Comparison of ENCODE assay signal across 18 cellular contexts in the genomic region with DNA sequence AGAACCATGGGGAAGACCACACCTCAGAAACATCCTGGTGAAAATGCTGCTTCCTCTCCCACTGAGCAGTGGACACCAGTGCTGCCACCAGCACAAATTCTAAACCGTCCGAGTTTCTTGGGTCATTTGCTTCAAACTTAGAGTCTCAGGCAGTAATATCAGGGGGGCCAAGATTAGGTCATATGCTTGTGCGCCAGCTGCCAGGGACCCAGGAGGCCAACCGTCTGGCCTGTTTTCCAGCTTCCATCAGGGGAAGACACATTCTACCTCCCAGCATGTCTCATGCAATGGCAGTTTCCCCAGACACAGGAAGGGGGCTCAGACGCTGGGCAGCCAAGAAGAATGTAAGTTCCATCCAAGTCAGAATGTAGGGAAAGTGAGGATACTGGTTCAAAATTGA. TPM values are rescaled to one million over a fixed set of nuclear protein-coding genes. Genes with fewer than 3 reads are reported as not detected.
DNase-seq lines count a peak whose midpoint lies in the region; ATAC-seq and TF ChIP-seq lines count a peak whose summit lies in the region.
"Had no signal": no experiment of that assay in that cellular context is flagged by ENCODE, and none has a peak within 500 bp of the region (broad histone marks: within the 10 kb centered on the region; RNA-seq: fewer than 3 reads in every experiment).

No MANE protein-coding gene starts in this region.

- H3K9ac ChIP-seq in subcutaneous abdominal adipose tissue (ENCODE audit: low read length in 5 of 5): no peak overlapping the region

- intact Hi-C loops in activated CD8-positive, alpha-beta T cell treated with anti-CD3 and anti-CD28 coated beads for 36 hours (cut with micrococcal nuclease): no loop called here
- intact Hi-C loops in activated T-helper 2 cell treated with anti-CD3 and anti-CD28 coated beads, Interferon-gamma antibody, Interleukin-2, Interleukin-4, amounts not matched to agents 10 μg/mL and 5 μg/mL and 100 μg/mL, durations not matched to agents 14 hours and 24 hours and 36 hours (cut with micrococcal nuclease): no loop called here
- intact Hi-C loops in left ventricle myocardium inferior (cut with micrococcal nuclease): no loop called here

- no peak for DNase-seq in activated CD8-positive, alpha-beta T cell treated with anti-CD3 and anti-CD28 coated beads for 36 hours
- DNase-seq in activated CD8-positive, alpha-beta T cell treated with anti-CD3 and anti-CD28 coated beads, Interleukin-2, amount 10 ng/mL, durations not matched to agents 7 days and 5 days: no peak
- no peak for DNase-seq in activated T-helper 2 cell treated with anti-CD3 and anti-CD28 coated beads, Interferon-gamma antibody, Interleukin-2, Interleukin-4, amounts not matched to agents 10 μg/mL and 5 μg/mL and 100 μg/mL, durations not matched to agents 14 hours and 24 hours and 36 hours (ENCODE audit: low spot score)
- DNase-seq in left ventricle myocardium inferior (no peak), midbrain (lab: John Stamatoyannopoulos, UW) (no peak)
- no peak for DNase-seq in activated naive CD4-positive, alpha-beta T cell treated with Interleukin-2 at 50 U/mL for 16 hours
- DNase-seq: CD4-positive, CD25-positive, alpha-beta regulatory T cell; COR-L47; DMS53; GOT3; NCI-H1105; NCI-H2081; NCI-H446 treated with DMSO at 0.1 percent for 48 hours; NCI-H69; SHP77 had no signal

- ATAC-seq in activated CD8-positive, alpha-beta T cell treated with anti-CD3 and anti-CD28 coated beads for 36 hours: no peak
- no peak for ATAC-seq in activated CD8-positive, alpha-beta T cell treated with anti-CD3 and anti-CD28 coated beads, Interleukin-2, amount 10 ng/mL, durations not matched to agents 7 days and 5 days
- no peak for ATAC-seq in HG03439 (IDR thresholded peaks at IDR 0.05; ENCODE audit: unreplicated experiment)

- H3K9me3 ChIP-seq in left ventricle myocardium inferior (replicated peaks): no peaks in the 10 kb centered on the region
- no peaks in the 10 kb centered on the region for H3K9me3 ChIP-seq in subcutaneous abdominal adipose tissue (ENCODE audit: control insufficient read depth in 5 of 5, low read length in 5 of 5)

- H3K4me1 ChIP-seq in left ventricle myocardium inferior: peaks cover 44% of the 10 kb centered on the region
- peaks cover 2 to 51% (median 19%) of the 10 kb centered on the region in 5 donors for H3K4me1 ChIP-seq in subcutaneous abdominal adipose tissue (ENCODE audit: control insufficient read depth in 5 of 5, insufficient read depth in 5 of 5, low read length in 5 of 5)

- CTCF ChIA-PET in activated CD8-positive, alpha-beta T cell treated with anti-CD3 and anti-CD28 coated beads for 36 hours (lab: Charles Lee): interaction anchor here (4.3 kb wide), 1 partner anchor 9 kb away, joined by 31 read pairs; no protein-coding TSS in a partner anchor
- CTCF ChIA-PET in activated CD8-positive, alpha-beta T cell treated with anti-CD3 and anti-CD28 coated beads, Interleukin-2, amount 10 ng/mL, durations not matched to agents 7 days and 5 days (lab: Charles Lee): interaction anchor here (0.9 to 4.6 kb wide), 3 partner anchors 9 to 143 kb away, joined by 3 to 29 read pairs (median 6); no protein-coding TSS in a partner anchor

- H3K27ac ChIP-seq in left ventricle myocardium inferior (replicated peaks): peak overlapping the region; percentile 51
- peak overlapping the region; percentile 59 for H3K27ac ChIP-seq in subcutaneous abdominal adipose tissue (ENCODE audit: low read depth, low read length)

- H3K9me3 Mint-ChIP-seq in activated CD8-positive, alpha-beta T cell treated with anti-CD3 and anti-CD28 coated beads for 36 hours: no peaks in the 10 kb centered on the region
- no peaks in the 10 kb centered on the region for H3K9me3 Mint-ChIP-seq in activated CD8-positive, alpha-beta T cell treated with anti-CD3 and anti-CD28 coated beads, Interleukin-2, amount 10 ng/mL, durations not matched to agents 7 days and 5 days (ENCODE audit: insufficient read depth)
- no peaks in the 10 kb centered on the region for H3K9me3 Mint-ChIP-seq in activated T-helper 2 cell treated with anti-CD3 and anti-CD28 coated beads, Interferon-gamma antibody, Interleukin-2, Interleukin-4, amounts not matched to agents 10 μg/mL and 5 μg/mL and 100 μg/mL, durations not matched to agents 14 hours and 24 hours and 36 hours

- no peaks in the 10 kb centered on the region for H3K36me3 Mint-ChIP-seq in activated CD8-positive, alpha-beta T cell treated with anti-CD3 and anti-CD28 coated beads for 36 hours (ENCODE audit: low read depth)
- no peaks in the 10 kb centered on the region for H3K36me3 Mint-ChIP-seq in activated CD8-positive, alpha-beta T cell treated with anti-CD3 and anti-CD28 coated beads, Interleukin-2, amount 10 ng/mL, durations not matched to agents 7 days and 5 days (ENCODE audit: low read depth)
- H3K36me3 Mint-ChIP-seq in activated T-helper 2 cell treated with anti-CD3 and anti-CD28 coated beads, Interferon-gamma antibody, Interleukin-2, Interleukin-4, amounts not matched to agents 10 μg/mL and 5 μg/mL and 100 μg/mL, durations not matched to agents 14 hours and 24 hours and 36 hours (ENCODE audit: low read depth): no peaks in the 10 kb centered on the region
- H3K36me3 Mint-ChIP-seq: CD4-positive, CD25-positive, alpha-beta regulatory T cell had no signal

- no peaks in the 10 kb centered on the region for H3K27me3 ChIP-seq in left ventricle myocardium inferior (ENCODE audit: low read depth)
- H3K27me3 ChIP-seq in subcutaneous abdominal adipose tissue (ENCODE audit: control insufficient read depth in 5 of 5, insufficient read depth in 4 of 5, low read length in 5 of 5): no peaks in the 10 kb centered on the region

- H3K4me1 Mint-ChIP-seq in activated CD8-positive, alpha-beta T cell treated with anti-CD3 and anti-CD28 coated beads for 36 hours (ENCODE audit: low read depth): peaks cover 5% of the 10 kb centered on the region
- peaks cover 11% of the 10 kb centered on the region for H3K4me1 Mint-ChIP-seq in activated CD8-positive, alpha-beta T cell treated with anti-CD3 and anti-CD28 coated beads, Interleukin-2, amount 10 ng/mL, durations not matched to agents 7 days and 5 days (ENCODE audit: low read depth)
- H3K4me1 Mint-ChIP-seq in activated T-helper 2 cell treated with anti-CD3 and anti-CD28 coated beads, Interferon-gamma antibody, Interleukin-2, Interleukin-4, amounts not matched to agents 10 μg/mL and 5 μg/mL and 100 μg/mL, durations not matched to agents 14 hours and 24 hours and 36 hours (ENCODE audit: low read depth): peaks cover 21% of the 10 kb centered on the region
- H3K4me1 Mint-ChIP-seq: B cell had no signal

- H3K27ac Mint-ChIP-seq in activated CD8-positive, alpha-beta T cell treated with anti-CD3 and anti-CD28 coated beads for 36 hours: peak overlapping the region; percentile 47
- no peak overlapping the region for H3K27ac Mint-ChIP-seq in activated CD8-positive, alpha-beta T cell treated with anti-CD3 and anti-CD28 coated beads, Interleukin-2, amount 10 ng/mL, durations not matched to agents 7 days and 5 days
- H3K27ac Mint-ChIP-seq in activated T-helper 2 cell treated with anti-CD3 and anti-CD28 coated beads, Interferon-gamma antibody, Interleukin-2, Interleukin-4, amounts not matched to agents 10 μg/mL and 5 μg/mL and 100 μg/mL, durations not matched to agents 14 hours and 24 hours and 36 hours: peak overlapping the region; percentile 68
- H3K27ac Mint-ChIP-seq: B cell had no signal

- H3K36me3 ChIP-seq in left ventricle myocardium inferior: no peaks in the 10 kb centered on the region
- H3K36me3 ChIP-seq in subcutaneous abdominal adipose tissue (ENCODE audit: control insufficient read depth in 5 of 5, insufficient read depth in 5 of 5, low read length in 5 of 5): no peaks in the 10 kb centered on the region

- H3K4me3 ChIP-seq in left ventricle myocardium inferior (no peak overlapping the region), subcutaneous abdominal adipose tissue (ENCODE audit: low read depth in 1 of 5, low read length in 5 of 5) (no peak overlapping the region)

- POLR2A ChIA-PET in activated CD8-positive, alpha-beta T cell treated with anti-CD3 and anti-CD28 coated beads for 36 hours (lab: Charles Lee): interaction anchor here (0.7 to 2.6 kb wide), 2 partner anchors 8 to 756 kb away, joined by 3 to 5 read pairs; no protein-coding TSS in a partner anchor
- POLR2A ChIA-PET in activated CD8-positive, alpha-beta T cell treated with anti-CD3 and anti-CD28 coated beads, Interleukin-2, amount 10 ng/mL, durations not matched to agents 7 days and 5 days (lab: Charles Lee): no interaction called here

- H3K27me3 Mint-ChIP-seq in activated CD8-positive, alpha-beta T cell treated with anti-CD3 and anti-CD28 coated beads for 36 hours: peaks cover 2% of the 10 kb centered on the region
- H3K27me3 Mint-ChIP-seq in activated CD8-positive, alpha-beta T cell treated with anti-CD3 and anti-CD28 coated beads, Interleukin-2, amount 10 ng/mL, durations not matched to agents 7 days and 5 days (ENCODE audit: low read depth): no peaks in the 10 kb centered on the region
- no peaks in the 10 kb centered on the region for H3K27me3 Mint-ChIP-seq in activated T-helper 2 cell treated with anti-CD3 and anti-CD28 coated beads, Interferon-gamma antibody, Interleukin-2, Interleukin-4, amounts not matched to agents 10 μg/mL and 5 μg/mL and 100 μg/mL, durations not matched to agents 14 hours and 24 hours and 36 hours (ENCODE audit: low read depth)
- H3K27me3 Mint-ChIP-seq: B cell; CD4-positive, CD25-positive, alpha-beta regulatory T cell had no signal

- H3K4me3 Mint-ChIP-seq in activated CD8-positive, alpha-beta T cell treated with anti-CD3 and anti-CD28 coated beads for 36 hours: no peak overlapping the region
- no peak overlapping the region for H3K4me3 Mint-ChIP-seq in activated CD8-positive, alpha-beta T cell treated with anti-CD3 and anti-CD28 coated beads, Interleukin-2, amount 10 ng/mL, durations not matched to agents 7 days and 5 days
- H3K4me3 Mint-ChIP-seq in activated T-helper 2 cell treated with anti-CD3 and anti-CD28 coated beads, Interferon-gamma antibody, Interleukin-2, Interleukin-4, amounts not matched to agents 10 μg/mL and 5 μg/mL and 100 μg/mL, durations not matched to agents 14 hours and 24 hours and 36 hours (ENCODE audit: low read depth): no peak overlapping the region
- H3K4me3 Mint-ChIP-seq: B cell; CD4-positive, CD25-positive, alpha-beta regulatory T cell had no signal

- TF ChIP-seq CTCF in activated CD8-positive, alpha-beta T cell treated with anti-CD3 and anti-CD28 coated beads for 36 hours (IDR thresholded peaks at IDR 0.05): no peak
- no peak for TF ChIP-seq CTCF in left ventricle myocardium inferior (IDR thresholded peaks at IDR 0.05; ENCODE audit: borderline replicate concordance)

RNA-seq across cellular contexts. Expression of a gene that starts 59.8 kb away (rescaled TPM):
- 100 to 1,000 TPM; 114 to 117 TPM for total RNA-seq in activated CD8-positive, alpha-beta T cell treated with anti-CD3 and anti-CD28 coated beads for 36 hours
- total RNA-seq in activated CD8-positive, alpha-beta T cell treated with anti-CD3 and anti-CD28 coated beads, Interleukin-2, amount 10 ng/mL, durations not matched to agents 7 days and 5 days: 10 to 100 TPM; 44.8 to 48.3 TPM
- 174 and 182 TPM in 2 replicates for total RNA-seq in activated T-helper 2 cell treated with anti-CD3 and anti-CD28 coated beads, Interferon-gamma antibody, Interleukin-2, Interleukin-4, amounts not matched to agents 10 μg/mL and 5 μg/mL and 100 μg/mL, durations not matched to agents 14 hours and 24 hours and 36 hours
- 13.1 TPM for total RNA-seq in left ventricle myocardium inferior
